In genomic region chr9:136807281-136808074, GRCh38 we compare ENCODE assay signal across 8 cellular contexts. TPM values are rescaled to one million over a fixed set of nuclear protein-coding genes. Genes with fewer than 3 reads are reported as not detected.
A peak's percentile ranks its signal among the peaks of the same experiment; 100 is the strongest.
DNase-seq lines count a peak whose midpoint lies in the region; ATAC-seq and TF ChIP-seq lines count a peak whose summit lies in the region.

A gene with protein sequence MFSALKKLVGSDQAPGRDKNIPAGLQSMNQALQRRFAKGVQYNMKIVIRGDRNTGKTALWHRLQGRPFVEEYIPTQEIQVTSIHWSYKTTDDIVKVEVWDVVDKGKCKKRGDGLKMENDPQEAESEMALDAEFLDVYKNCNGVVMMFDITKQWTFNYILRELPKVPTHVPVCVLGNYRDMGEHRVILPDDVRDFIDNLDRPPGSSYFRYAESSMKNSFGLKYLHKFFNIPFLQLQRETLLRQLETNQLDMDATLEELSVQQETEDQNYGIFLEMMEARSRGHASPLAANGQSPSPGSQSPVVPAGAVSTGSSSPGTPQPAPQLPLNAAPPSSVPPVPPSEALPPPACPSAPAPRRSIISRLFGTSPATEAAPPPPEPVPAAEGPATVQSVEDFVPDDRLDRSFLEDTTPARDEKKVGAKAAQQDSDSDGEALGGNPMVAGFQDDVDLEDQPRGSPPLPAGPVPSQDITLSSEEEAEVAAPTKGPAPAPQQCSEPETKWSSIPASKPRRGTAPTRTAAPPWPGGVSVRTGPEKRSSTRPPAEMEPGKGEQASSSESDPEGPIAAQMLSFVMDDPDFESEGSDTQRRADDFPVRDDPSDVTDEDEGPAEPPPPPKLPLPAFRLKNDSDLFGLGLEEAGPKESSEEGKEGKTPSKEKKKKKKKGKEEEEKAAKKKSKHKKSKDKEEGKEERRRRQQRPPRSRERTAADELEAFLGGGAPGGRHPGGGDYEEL (plus strand): TSS chr9:136807948. CDS start chr9:136808197, 249 bp downstream.

- no peak for TF ChIP-seq CTCF in endodermal cell (conservative IDR thresholded peaks at IDR 0.05)

- no peak within 1 kb of the TSS for H3K27ac ChIP-seq in endodermal cell (ENCODE audit: low read depth, low read length)

- peak within 1 kb of the TSS; percentile 92 for H3K4me3 ChIP-seq in endodermal cell (ENCODE audit: low read length)

- peaks cover 49% of the 10 kb centered on the region for H3K36me3 Mint-ChIP-seq in endodermal cell (ENCODE audit: low read depth)

- ATAC-seq in HG03139 (IDR thresholded peaks at IDR 0.05; ENCODE audit: unreplicated experiment) = peak; percentile 52

- no peaks in the 10 kb centered on the region for H3K9me3 Mint-ChIP-seq in endodermal cell

- peak; percentile 96 for TF ChIP-seq POLR2A in GM18951 (IDR thresholded peaks at IDR 0.05; ENCODE audit: extremely low read depth, insufficient read depth, insufficient read length)

- peak within 1 kb of the TSS; percentile 74 for H3K9ac ChIP-seq in endodermal cell (ENCODE audit: extremely low read depth, low read length, poor library complexity, severe bottlenecking)

- peak within 1 kb of the TSS; percentile 70 for H3K4me3 Mint-ChIP-seq in endodermal cell

- in situ Hi-C loops in GM18951 (cut with MboI; ENCODE audit: low sequenced_read_pairs, unreplicated experiment) = no loop called here

- H3K27me3 Mint-ChIP-seq in endodermal cell (ENCODE audit: insufficient read depth) = peaks cover 13% of the 10 kb centered on the region

- WGBS in endodermal cell (ENCODE audit: insufficient coverage in 1 of 2, insufficient read length in 1 of 2), 2 experiments = 2% methylated on average over 52 to 96 of the region's 96 CpGs

- H3K27ac Mint-ChIP-seq in endodermal cell = peak within 1 kb of the TSS; percentile 87

- peaks cover 40% of the 10 kb centered on the region for H3K36me3 ChIP-seq in endodermal cell (ENCODE audit: control insufficient read depth, insufficient read depth, low read length)

- DNase-seq in AG20443 (ENCODE audit: low spot score) (peak; percentile 99), NCI-H82 treated with DMSO at 0.1 percent for 48 hours (lab: John Stamatoyannopoulos, UW; ENCODE audit: unreplicated experiment) (peak; percentile 33), endodermal cell (peak; percentile 86), mesenteric fat pad (ENCODE audit: low spot score) (peak; percentile 93)
- DNase-seq in activated CD8-positive, alpha-beta memory T cell treated with anti-CD3 and anti-CD28 coated beads for 4 hours (ENCODE audit: low read depth in 2 of 2) = peak; percentile 59 to 61
- peak; percentile 73 for DNase-seq in stimulated activated CD8-positive, alpha-beta memory T cell treated with anti-CD3 and anti-CD28 coated beads, Interleukin-15, amount 100 ng/mL, for 24 hours (ENCODE audit: low read depth)

- H3K9me3 ChIP-seq in endodermal cell (ENCODE audit: control insufficient read depth, low read length) = no peaks in the 10 kb centered on the region

- peaks cover 20% of the 10 kb centered on the region for H3K4me1 Mint-ChIP-seq in endodermal cell

- no peaks in the 10 kb centered on the region for H3K27me3 ChIP-seq in endodermal cell (ENCODE audit: control insufficient read depth, insufficient read depth, low read length, poor library complexity, severe bottlenecking)

- H3K4me1 ChIP-seq in endodermal cell (ENCODE audit: control insufficient read depth, insufficient read depth, low read length) = peaks cover 5% of the 10 kb centered on the region

RNA-seq across cellular contexts. Expression of the gene that starts here (rescaled TPM):
- total RNA-seq in endodermal cell = 100 to 1,000 TPM; 159 to 206 TPM
- 128 TPM for polyA plus RNA-seq in endodermal cell (2013, experiment 1 of 2)
- polyA plus RNA-seq in endodermal cell (2013, experiment 2 of 2) = 116 TPM
- total RNA-seq in mesenteric fat pad = 54.9 TPM

Comparison
In these comparisons a context has a peak if more than half of its experiments do, and no peak if none do; other contexts are left out.
1. DNase-seq: peak in every context shown above with its lines; median percentile 99 in AG20443; 93 in mesenteric fat pad; 86 in endodermal cell; 73 in stimulated activated CD8-positive, alpha-beta memory T cell treated with anti-CD3 and anti-CD28 coated beads, Interleukin-15, amount 100 ng/mL, for 24 hours; 60 in activated CD8-positive, alpha-beta memory T cell treated with anti-CD3 and anti-CD28 coated beads for 4 hours; 33 in NCI-H82 treated with DMSO at 0.1 percent for 48 hours.